8 cellular contexts compared by ENCODE assay signal in the genomic region with DNA sequence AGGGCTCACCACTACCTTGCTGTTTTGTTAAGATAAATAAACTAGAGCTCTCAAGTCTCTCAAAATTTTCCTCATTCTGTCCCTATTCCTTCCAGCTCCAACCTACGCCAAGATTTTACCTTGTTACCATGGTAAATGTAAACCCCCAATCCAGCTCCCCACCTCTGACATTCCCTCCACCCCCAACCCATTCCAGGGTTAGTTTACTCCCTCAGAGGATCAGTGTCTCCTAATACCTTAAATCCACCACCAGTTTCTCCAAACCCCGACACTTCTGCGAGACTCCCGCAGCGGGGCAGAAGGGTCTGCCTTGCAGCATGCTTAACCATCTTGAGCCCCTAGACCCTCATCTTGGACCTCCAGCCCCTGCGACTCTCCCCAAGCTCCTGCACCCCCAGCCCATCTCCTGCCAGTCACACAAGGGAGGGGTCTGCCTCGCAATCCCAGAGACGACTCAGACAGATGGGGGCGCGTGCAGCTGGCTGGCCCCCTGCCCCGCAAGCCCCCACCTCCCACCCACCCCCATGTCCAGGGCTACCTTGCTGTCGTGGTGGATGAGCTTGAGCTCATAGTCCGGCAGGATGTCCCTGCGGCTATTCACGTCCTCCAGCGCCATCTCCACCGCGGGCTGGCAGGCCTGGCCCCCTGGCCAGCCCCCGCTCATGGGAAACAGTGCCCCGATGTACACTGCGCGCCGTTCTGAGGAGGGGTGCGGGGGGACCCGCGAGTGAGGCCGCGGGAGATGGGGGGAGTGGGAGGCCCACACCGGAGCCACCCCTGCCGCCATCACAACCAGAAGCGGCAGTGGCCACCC. TPM values are rescaled to one million over a fixed set of nuclear protein-coding genes. Genes with fewer than 3 reads are reported as not detected.
DNase-seq lines count a peak whose midpoint lies in the region; ATAC-seq and TF ChIP-seq lines count a peak whose summit lies in the region.

No MANE protein-coding gene starts in this region.

- H3K4me3 ChIP-seq in skeletal muscle cell (ENCODE audit: low read depth, low read length) = peak overlapping the region; percentile 70

- peaks cover 6% of the 10 kb centered on the region for H3K27me3 Mint-ChIP-seq in activated CD8-positive, alpha-beta T cell treated with anti-CD3 and anti-CD28 coated beads for 36 hours

- DNase-seq in G401 (ENCODE audit: low spot score) = peak; percentile 31
- DNase-seq in activated CD8-positive, alpha-beta T cell treated with anti-CD3 and anti-CD28 coated beads for 36 hours = no peak
- peak; percentile 35 for DNase-seq in left cardiac atrium
- no peak for DNase-seq in skeletal muscle cell (ENCODE audit: low read depth)
- no peak for DNase-seq in AG20443 (ENCODE audit: low spot score)
- no peak for DNase-seq in NCI-H2081 (lab: John Stamatoyannopoulos, UW)
- no peak for DNase-seq in UCSD-AML1 (lab: John Stamatoyannopoulos, UW; ENCODE audit: unreplicated experiment)

- H3K27ac Mint-ChIP-seq in activated CD8-positive, alpha-beta T cell treated with anti-CD3 and anti-CD28 coated beads for 36 hours = no peak overlapping the region

- peaks cover 19% of the 10 kb centered on the region for H3K4me1 Mint-ChIP-seq in activated CD8-positive, alpha-beta T cell treated with anti-CD3 and anti-CD28 coated beads for 36 hours (ENCODE audit: low read depth)

- intact Hi-C loops in activated CD8-positive, alpha-beta T cell treated with anti-CD3 and anti-CD28 coated beads for 36 hours (cut with micrococcal nuclease) = no loop called here
- intact Hi-C loops in left cardiac atrium (cut with DNase I) = no loop called here

- H3K9me3 Mint-ChIP-seq in activated CD8-positive, alpha-beta T cell treated with anti-CD3 and anti-CD28 coated beads for 36 hours = no peaks in the 10 kb centered on the region

- POLR2A ChIA-PET in activated CD8-positive, alpha-beta T cell treated with anti-CD3 and anti-CD28 coated beads for 36 hours (lab: Charles Lee) = interaction anchor here (0.7 kb wide), 1 partner anchor 782 kb away, joined by 3 read pairs; no protein-coding TSS in a partner anchor

- ATAC-seq in activated CD8-positive, alpha-beta T cell treated with anti-CD3 and anti-CD28 coated beads for 36 hours = no peak
- peak in 1 of 2 donors; percentile 3 for ATAC-seq in left cardiac atrium
- no peak for ATAC-seq in HG02870 (IDR thresholded peaks at IDR 0.05; ENCODE audit: unreplicated experiment)

- H3K4me3 Mint-ChIP-seq in activated CD8-positive, alpha-beta T cell treated with anti-CD3 and anti-CD28 coated beads for 36 hours = peak overlapping the region; percentile 19

- CTCF ChIA-PET in activated CD8-positive, alpha-beta T cell treated with anti-CD3 and anti-CD28 coated beads for 36 hours (lab: Charles Lee) = interaction anchor here (2.0 to 2.8 kb wide), 2 partner anchors 23 to 25 kb away, joined by 7 to 18 read pairs; no protein-coding TSS in a partner anchor

- peaks cover 3% of the 10 kb centered on the region for H3K36me3 Mint-ChIP-seq in activated CD8-positive, alpha-beta T cell treated with anti-CD3 and anti-CD28 coated beads for 36 hours (ENCODE audit: low read depth)

- in situ Hi-C loops in G401 (cut with HindIII; ENCODE audit: low sequenced_read_pairs) = no loop called here

- TF ChIP-seq CTCF in activated CD8-positive, alpha-beta T cell treated with anti-CD3 and anti-CD28 coated beads for 36 hours (IDR thresholded peaks at IDR 0.05) = no peak

RNA-seq across cellular contexts. Expression of a gene that starts 5.8 kb away (rescaled TPM):
- total RNA-seq in G401 (2014; rRNA removed; shearing (Covaris generic)) = 2.2 and 3.6 TPM in 2 replicates
- 10 to 100 TPM; 10.8 to 10.9 TPM for total RNA-seq in activated CD8-positive, alpha-beta T cell treated with anti-CD3 and anti-CD28 coated beads for 36 hours
- total RNA-seq in left cardiac atrium = 10 to 100 TPM; 22.4 to 32.7 TPM

RNA-seq across cellular contexts. Expression of a gene that starts 29.7 kb away (rescaled TPM):
- not detected in 2 replicates for total RNA-seq in G401 (2014; rRNA removed; shearing (Covaris generic))
- total RNA-seq in activated CD8-positive, alpha-beta T cell treated with anti-CD3 and anti-CD28 coated beads for 36 hours = not detected
- 1 to 10 TPM; 1.7 to 3.5 TPM for total RNA-seq in left cardiac atrium

RNA-seq across cellular contexts. Expression of a gene that starts 42.2 kb away (rescaled TPM):
- not detected in 2 replicates for total RNA-seq in G401 (2014; rRNA removed; shearing (Covaris generic))
- not detected for total RNA-seq in activated CD8-positive, alpha-beta T cell treated with anti-CD3 and anti-CD28 coated beads for 36 hours
- not detected for total RNA-seq in left cardiac atrium

RNA-seq across cellular contexts. Expression of a gene that starts 53.8 kb away (rescaled TPM):
- not detected in 2 replicates for total RNA-seq in G401 (2014; rRNA removed; shearing (Covaris generic))
- total RNA-seq in activated CD8-positive, alpha-beta T cell treated with anti-CD3 and anti-CD28 coated beads for 36 hours = not detected
- under 1 TPM; 0.24 to 0.50 TPM for total RNA-seq in left cardiac atrium

Comparison
In these comparisons a context has a peak if more than half of its experiments do, and no peak if none do; other contexts are left out.
1. DNase-seq: peak in G401 (single experiment) and left cardiac atrium (single experiment); none in activated CD8-positive, alpha-beta T cell treated with anti-CD3 and anti-CD28 coated beads for 36 hours (single experiment), skeletal muscle cell (single experiment), AG20443 (single experiment), NCI-H2081 (0 of 2) and UCSD-AML1 (single experiment).